7 cellular contexts compared by ENCODE assay signal in the genomic region with DNA sequence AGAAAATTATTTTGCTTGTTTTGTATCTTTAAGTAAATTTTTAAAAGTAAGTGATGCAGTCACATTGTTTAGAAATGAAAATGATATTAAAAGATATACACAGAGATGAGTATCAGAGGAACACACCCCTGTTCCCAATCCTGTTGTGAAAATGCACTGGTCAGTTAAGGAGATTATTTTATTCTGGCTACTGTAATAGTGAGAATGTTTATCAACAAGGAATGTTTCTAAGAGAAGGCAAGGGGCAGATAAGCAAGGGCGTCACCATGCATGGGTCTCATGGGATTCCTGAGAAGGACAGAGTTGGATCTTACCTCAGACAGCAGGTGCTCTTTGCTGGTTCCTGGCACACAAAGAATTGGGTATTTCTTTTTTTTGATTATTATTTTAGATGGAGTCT.
"Had no signal": no experiment of that assay in that cellular context is flagged by ENCODE, and none has a peak within 500 bp of the region (broad histone marks: within the 10 kb centered on the region; RNA-seq: fewer than 3 reads in every experiment).

No MANE protein-coding gene starts in this region.

- H3K9ac ChIP-seq: KMS-11 had no signal

- H3K4me2 ChIP-seq: KMS-11 had no signal

- H3K27ac ChIP-seq: HL-60, KMS-11 had no signal

- FAIRE-seq: HepG2, HTR-8/SVneo had no signal

- ATAC-seq: HepG2 had no signal

- DNase-seq: IMR-90, KBM-7, KG1 had no signal
